Comparison of ENCODE assay signal across 1 cellular context in the genomic region with DNA sequence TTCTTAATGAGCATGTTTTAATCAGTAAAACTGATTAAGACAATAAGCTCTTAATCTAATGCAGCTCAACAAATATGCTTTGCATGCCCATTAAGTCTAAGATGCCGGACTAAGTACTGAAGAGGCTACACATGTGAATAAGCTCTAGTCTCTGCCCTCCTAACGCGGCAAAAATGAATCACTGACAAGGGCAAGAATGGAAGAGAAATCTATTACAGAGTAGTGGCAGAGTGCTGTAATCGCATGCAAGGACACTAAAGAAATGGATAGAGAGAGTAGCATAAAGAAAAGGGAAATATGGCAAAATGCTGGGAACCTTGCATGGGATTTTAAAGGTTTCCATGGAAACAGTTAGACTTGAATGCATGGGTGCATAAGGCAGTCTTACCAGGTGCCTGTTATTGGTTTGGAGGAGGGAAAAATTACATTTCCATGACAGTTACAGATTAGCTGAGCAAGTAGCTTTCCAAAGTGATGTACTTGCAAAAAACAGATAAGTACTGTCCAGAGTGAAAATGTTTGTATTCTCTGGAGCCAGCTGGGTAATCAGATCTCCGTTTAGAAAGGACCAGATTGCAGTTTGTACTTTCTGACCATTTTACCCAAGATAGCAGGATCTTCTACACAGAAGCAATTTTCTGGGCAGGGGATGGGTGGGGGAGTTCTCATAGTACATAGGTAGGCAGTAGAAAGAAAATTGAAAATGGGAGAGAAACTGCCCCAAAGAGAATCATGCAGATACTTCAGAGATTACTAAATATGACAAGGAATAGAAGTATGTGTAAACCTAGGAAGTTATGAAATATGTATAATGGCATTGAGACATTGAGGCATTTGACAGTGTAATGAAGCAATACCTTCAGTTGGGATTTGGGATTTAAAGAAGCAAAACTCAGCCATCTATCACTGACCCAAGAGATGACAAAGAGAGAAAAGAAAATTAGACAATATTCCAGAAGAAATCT.
TF ChIP-seq lines count a peak whose summit lies in the region.

No MANE protein-coding gene starts in this region.

TF ChIP-seq in neural cell, 6 proteins besides CTCF, POLR2A, EP300 and RAD21 (continued from another document):
- TF ChIP-seq, protein P1, sequence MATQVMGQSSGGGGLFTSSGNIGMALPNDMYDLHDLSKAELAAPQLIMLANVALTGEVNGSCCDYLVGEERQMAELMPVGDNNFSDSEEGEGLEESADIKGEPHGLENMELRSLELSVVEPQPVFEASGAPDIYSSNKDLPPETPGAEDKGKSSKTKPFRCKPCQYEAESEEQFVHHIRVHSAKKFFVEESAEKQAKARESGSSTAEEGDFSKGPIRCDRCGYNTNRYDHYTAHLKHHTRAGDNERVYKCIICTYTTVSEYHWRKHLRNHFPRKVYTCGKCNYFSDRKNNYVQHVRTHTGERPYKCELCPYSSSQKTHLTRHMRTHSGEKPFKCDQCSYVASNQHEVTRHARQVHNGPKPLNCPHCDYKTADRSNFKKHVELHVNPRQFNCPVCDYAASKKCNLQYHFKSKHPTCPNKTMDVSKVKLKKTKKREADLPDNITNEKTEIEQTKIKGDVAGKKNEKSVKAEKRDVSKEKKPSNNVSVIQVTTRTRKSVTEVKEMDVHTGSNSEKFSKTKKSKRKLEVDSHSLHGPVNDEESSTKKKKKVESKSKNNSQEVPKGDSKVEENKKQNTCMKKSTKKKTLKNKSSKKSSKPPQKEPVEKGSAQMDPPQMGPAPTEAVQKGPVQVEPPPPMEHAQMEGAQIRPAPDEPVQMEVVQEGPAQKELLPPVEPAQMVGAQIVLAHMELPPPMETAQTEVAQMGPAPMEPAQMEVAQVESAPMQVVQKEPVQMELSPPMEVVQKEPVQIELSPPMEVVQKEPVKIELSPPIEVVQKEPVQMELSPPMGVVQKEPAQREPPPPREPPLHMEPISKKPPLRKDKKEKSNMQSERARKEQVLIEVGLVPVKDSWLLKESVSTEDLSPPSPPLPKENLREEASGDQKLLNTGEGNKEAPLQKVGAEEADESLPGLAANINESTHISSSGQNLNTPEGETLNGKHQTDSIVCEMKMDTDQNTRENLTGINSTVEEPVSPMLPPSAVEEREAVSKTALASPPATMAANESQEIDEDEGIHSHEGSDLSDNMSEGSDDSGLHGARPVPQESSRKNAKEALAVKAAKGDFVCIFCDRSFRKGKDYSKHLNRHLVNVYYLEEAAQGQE (IDR thresholded peaks at IDR 0.05; ENCODE audit: borderline replicate concordance) = peak; percentile 44
